Comparison of ENCODE assay signal across 25 cellular contexts in the genomic region with DNA sequence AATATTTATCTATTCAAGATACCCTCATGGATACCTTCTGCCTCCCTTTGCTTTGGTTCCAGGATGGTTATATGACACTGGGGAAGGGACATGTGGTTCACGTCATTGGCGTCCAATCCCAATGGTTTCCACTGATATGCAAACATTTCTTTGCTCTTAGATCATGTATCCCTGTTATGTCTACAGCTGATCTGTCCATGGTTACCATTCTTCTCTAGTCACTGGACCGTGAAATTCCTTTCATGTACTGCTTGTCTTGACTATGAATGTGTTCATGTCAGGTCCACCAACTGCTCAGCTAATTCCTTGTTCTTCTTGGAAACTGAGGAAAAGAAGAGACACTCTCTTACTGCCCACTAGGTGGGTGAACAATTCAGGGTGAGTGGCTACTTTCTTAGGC.
A peak's percentile ranks its signal among the peaks of the same experiment; 100 is the strongest.
DNase-seq lines count a peak whose midpoint lies in the region.
"Had no signal": no experiment of that assay in that cellular context is flagged by ENCODE, and none has a peak within 500 bp of the region (broad histone marks: within the 10 kb centered on the region; RNA-seq: fewer than 3 reads in every experiment).

No MANE protein-coding gene starts in this region.

- H2AK5ac ChIP-seq in mesendoderm (ENCODE audit: low read length): no peak overlapping the region

- H3K27me3 ChIP-seq in SJCRH30: no peaks in the 10 kb centered on the region
- no peaks in the 10 kb centered on the region for H3K27me3 ChIP-seq in mesendoderm (ENCODE audit: insufficient read depth, low read length, poor library complexity)
- H3K27me3 ChIP-seq: hepatocyte, Peyer's patch had no signal

- no peak overlapping the region for H2BK5ac ChIP-seq in mesendoderm (ENCODE audit: low read length)

- no peak overlapping the region for H3K4me2 ChIP-seq in mesendoderm (ENCODE audit: low read length)
- H3K4me2 ChIP-seq: hepatocyte, SK-N-SH had no signal

- H3K27ac ChIP-seq in SJCRH30 (no peak overlapping the region; the same call in 1 of the 2 replicates), mesendoderm (ENCODE audit: low read depth, low read length) (no peak overlapping the region)
- H3K27ac ChIP-seq: 22Rv1, Peyer's patch, thoracic aorta, WERI-Rb-1 had no signal

- H3K4me3 ChIP-seq in SJCRH30 (no peak overlapping the region), mesendoderm (ENCODE audit: low read length) (no peak overlapping the region)
- H3K4me3 ChIP-seq: hepatocyte, Peyer's patch, thoracic aorta had no signal

- no peaks in the 10 kb centered on the region for H3K79me2 ChIP-seq in mesendoderm (ENCODE audit: control insufficient read depth, insufficient read depth, low read length)
- H3K79me2 ChIP-seq: hepatocyte had no signal

- no peak overlapping the region for H4K5ac ChIP-seq in mesendoderm (ENCODE audit: low read length)

- no peak overlapping the region for H2BK120ac ChIP-seq in mesendoderm (ENCODE audit: low read depth, low read length)

- WGBS in mesendoderm (ENCODE audit: extremely low coverage, insufficient coverage, low lambda C conversion rate): no CpG with 5 or more reads among the region's 3 CpGs

- no peaks in the 10 kb centered on the region for H3K79me1 ChIP-seq in mesendoderm (ENCODE audit: low read length)

- no peaks in the 10 kb centered on the region; the same call in 1 of the 2 replicates for H3K9me3 ChIP-seq in SJCRH30 (replicated peaks)
- H3K9me3 ChIP-seq: Peyer's patch, SK-N-SH, thoracic aorta had no signal

- peak overlapping the region; percentile 16 for H3K4ac ChIP-seq in mesendoderm (ENCODE audit: low read depth, low read length)

- no peak overlapping the region for H3K9ac ChIP-seq in mesendoderm (ENCODE audit: low read length)
- H3K9ac ChIP-seq: SK-N-SH had no signal

- peak; percentile 8 for DNase-seq in DMS 273 (lab: John Stamatoyannopoulos, UW; ENCODE audit: unreplicated experiment)
- DNase-seq in DMS 273 treated with DMSO at 0.1 percent for 48 hours (lab: John Stamatoyannopoulos, UW): no peak
- DNase-seq in NCI-H2029 treated with DMSO at 0.1 percent for 48 hours (lab: John Stamatoyannopoulos, UW): peak; percentile 5
- DNase-seq in SJCRH30: peak; percentile 10 to 36
- no peak for DNase-seq in mesendoderm
- no peak for DNase-seq in NCI-H1092 (lab: John Stamatoyannopoulos, UW)
- no peak for DNase-seq in SW 1271 (lab: John Stamatoyannopoulos, UW)
- DNase-seq in activated CD4-positive, alpha-beta T cell treated with anti-CD3 and anti-CD28 coated beads for 48 hours: no peak
- DNase-seq: activated CD8-positive, alpha-beta memory T cell treated with anti-CD3 and anti-CD28 coated beads, Interleukin-2, amount 50 U/mL, for 4 hours; aorta; CD8-positive, alpha-beta T cell; erythroblast; foreskin fibroblast; NCI-H1092 treated with DMSO at 0.1 percent for 48 hours; NCI-H2171; NK-92 treated with Interleukin-12 subunit alpha and Interleukin-12 subunit beta, amount 100 ng/mL, for 24 hours; Peyer's patch; posterior cingulate gyrus; SK-N-SH; stimulated activated CD4-positive, alpha-beta T cell treated with anti-CD3 and anti-CD28 coated beads, Interleukin-1b, Interleukin-23, amount 100 ng/mL, for 48 hours; stimulated activated naive B cell treated with anti-CD40 and anti-IgM and Interleukin-4, amounts not matched to agents 10 μg/mL and 1 μg/mL and 100 μg/mL, for 72 hours; WERI-Rb-1 had no signal

- H3K23ac ChIP-seq in mesendoderm (ENCODE audit: low read length): no peak overlapping the region

- H4K8ac ChIP-seq in mesendoderm (ENCODE audit: low read depth, low read length): no peak overlapping the region

- H2BK15ac ChIP-seq in mesendoderm (replicated peaks; ENCODE audit: low read depth): no peak overlapping the region

- H3K4me1 ChIP-seq in SJCRH30 (peaks cover 25% of the 10 kb centered on the region), mesendoderm (ENCODE audit: control insufficient read depth, low read depth, low read length) (no peaks in the 10 kb centered on the region)
- H3K4me1 ChIP-seq: Peyer's patch had no signal

- no peak overlapping the region for H3K18ac ChIP-seq in mesendoderm (ENCODE audit: low read length)

- no peak overlapping the region for H3K56ac ChIP-seq in mesendoderm (ENCODE audit: low read length)

- H3K36me3 ChIP-seq in SJCRH30: no peaks in the 10 kb centered on the region
- H3K36me3 ChIP-seq in mesendoderm (ENCODE audit: control insufficient read depth, insufficient read depth, low read length): no peaks in the 10 kb centered on the region
- H3K36me3 ChIP-seq: Peyer's patch, thoracic aorta, WERI-Rb-1 had no signal

Comparison
In these comparisons a context has a peak if more than half of its experiments do, and no peak if none do; other contexts are left out.
1. DNase-seq: peak in DMS 273 (single experiment), NCI-H2029 treated with DMSO at 0.1 percent for 48 hours (single experiment) and SJCRH30 (2 of 2); none in DMS 273 treated with DMSO at 0.1 percent for 48 hours (single experiment), mesendoderm (single experiment), NCI-H1092 (single experiment), SW 1271 (0 of 2) and activated CD4-positive, alpha-beta T cell treated with anti-CD3 and anti-CD28 coated beads for 48 hours (single experiment).